9 cellular contexts compared by ENCODE assay signal in the genomic region with DNA sequence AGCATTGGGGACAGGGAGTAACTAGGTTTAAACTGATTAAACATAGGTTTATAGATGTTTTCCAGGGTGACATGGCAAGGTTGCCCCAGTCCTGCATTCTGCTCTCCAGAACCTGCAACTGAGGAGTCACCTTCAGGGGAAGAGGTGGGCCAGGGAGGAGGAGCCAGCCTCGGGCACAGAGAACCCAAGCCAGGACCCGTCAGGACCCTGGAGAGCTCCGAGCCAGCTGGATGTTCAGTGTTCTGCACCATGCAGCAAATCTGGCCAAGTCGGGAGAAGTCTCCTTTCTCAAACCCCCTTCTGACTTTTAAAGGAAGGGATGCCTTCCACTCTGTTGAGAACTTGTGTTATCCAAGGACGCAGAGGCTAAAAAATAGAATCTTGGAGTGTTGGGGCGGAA.
DNase-seq lines count a peak whose midpoint lies in the region; ATAC-seq, FAIRE-seq and TF ChIP-seq lines count a peak whose summit lies in the region.
"Had no signal": no experiment of that assay in that cellular context is flagged by ENCODE, and none has a peak within 500 bp of the region (broad histone marks: within the 10 kb centered on the region; RNA-seq: fewer than 3 reads in every experiment).

No MANE protein-coding gene starts in this region.

- no peak overlapping the region for H3K27ac Mint-ChIP-seq in activated CD4-positive, alpha-beta memory T cell treated with anti-CD3 and anti-CD28 coated beads for 36 hours

- H3K27me3 Mint-ChIP-seq in activated CD4-positive, alpha-beta memory T cell treated with anti-CD3 and anti-CD28 coated beads for 36 hours = peaks cover 20% of the 10 kb centered on the region

- ATAC-seq in GM18873 (IDR thresholded peaks at IDR 0.05; ENCODE audit: low FRiP score, unreplicated experiment) (no peak), GM21515 (IDR thresholded peaks at IDR 0.05; ENCODE audit: unreplicated experiment) (no peak)

- no peak for TF ChIP-seq CTCF in kidney (IDR thresholded peaks at IDR 0.05; ENCODE audit: borderline replicate concordance, extremely low read depth, insufficient read depth)

- no peaks in the 10 kb centered on the region for H3K9me3 ChIP-seq in kidney (ENCODE audit: control insufficient read depth in 1 of 2, low read length in 2 of 2)

- no peak overlapping the region for H3K4me3 Mint-ChIP-seq in activated CD4-positive, alpha-beta memory T cell treated with anti-CD3 and anti-CD28 coated beads for 36 hours

- H3K4me1 Mint-ChIP-seq in activated CD4-positive, alpha-beta memory T cell treated with anti-CD3 and anti-CD28 coated beads for 36 hours (ENCODE audit: low read depth) = peaks cover 6% of the 10 kb centered on the region

- H3K4me1 ChIP-seq in kidney (ENCODE audit: control insufficient read depth in 1 of 2, insufficient read depth in 1 of 2, low read depth in 1 of 2, low read length in 2 of 2) = no peaks in the 10 kb centered on the region

- no peaks in the 10 kb centered on the region for H3K36me3 Mint-ChIP-seq in activated CD4-positive, alpha-beta memory T cell treated with anti-CD3 and anti-CD28 coated beads for 36 hours

- H3K9ac ChIP-seq in kidney (ENCODE audit: low read length in 2 of 2) = no peak overlapping the region

- POLR2A ChIA-PET in activated CD4-positive, alpha-beta memory T cell treated with anti-CD3 and anti-CD28 coated beads for 36 hours (lab: Charles Lee) = no interaction called here

- CTCF ChIA-PET in activated CD4-positive, alpha-beta memory T cell treated with anti-CD3 and anti-CD28 coated beads for 36 hours (lab: Charles Lee) = interaction anchor here (1.3 to 2.5 kb wide), 2 partner anchors 13 to 15 kb away, joined by 3 to 13 read pairs; no protein-coding TSS in a partner anchor

- intact Hi-C loops in activated CD4-positive, alpha-beta memory T cell treated with anti-CD3 and anti-CD28 coated beads for 36 hours (cut with micrococcal nuclease) = loop anchor here (10.0 kb wide), 1 partner anchor 191 kb away; no protein-coding TSS in a partner anchor
- intact Hi-C loops in kidney (cut with DNase I) = no loop called here

- H3K4me3 ChIP-seq in kidney (ENCODE audit: low read length in 2 of 2) = no peak overlapping the region

- no peak for FAIRE-seq in kidney (lab: Jason Lieb, UNC)

- no peaks in the 10 kb centered on the region for H3K9me3 Mint-ChIP-seq in activated CD4-positive, alpha-beta memory T cell treated with anti-CD3 and anti-CD28 coated beads for 36 hours

- no peak overlapping the region for H3K27ac ChIP-seq in kidney (ENCODE audit: low read depth in 2 of 2, low read length in 2 of 2)
- H3K27ac ChIP-seq: 22Rv1 had no signal

- no peaks in the 10 kb centered on the region for H3K36me3 ChIP-seq in kidney (ENCODE audit: control insufficient read depth in 1 of 2, insufficient read depth in 2 of 2, low read length in 2 of 2)

- DNase-seq in DMS 273 (lab: John Stamatoyannopoulos, UW; ENCODE audit: unreplicated experiment) = peak; percentile 40
- DNase-seq in DMS 273 treated with DMSO at 0.1 percent for 48 hours (lab: John Stamatoyannopoulos, UW) = no peak
- peak; percentile 61 for DNase-seq in activated CD4-positive, alpha-beta memory T cell treated with anti-CD3 and anti-CD28 coated beads for 36 hours
- peak; percentile 28 for DNase-seq in glomerular visceral epithelial cell (ENCODE audit: extremely low spot score)
- peak; percentile 11 for DNase-seq in stimulated activated CD8-positive, alpha-beta memory T cell treated with anti-CD3 and anti-CD28 coated beads, Interleukin-15, amount 100 ng/mL, for 1 hour (ENCODE audit: low read depth)
- no peak for DNase-seq in kidney

Comparison
In these comparisons a context has a peak if more than half of its experiments do, and no peak if none do; other contexts are left out.
1. DNase-seq: peak in DMS 273 (single experiment), activated CD4-positive, alpha-beta memory T cell treated with anti-CD3 and anti-CD28 coated beads for 36 hours (single experiment), glomerular visceral epithelial cell (single experiment) and stimulated activated CD8-positive, alpha-beta memory T cell treated with anti-CD3 and anti-CD28 coated beads, Interleukin-15, amount 100 ng/mL, for 1 hour (single experiment); none in DMS 273 treated with DMSO at 0.1 percent for 48 hours (single experiment) and kidney (single experiment).